ENCODE assay signal across 8 cellular contexts in the genomic region with DNA sequence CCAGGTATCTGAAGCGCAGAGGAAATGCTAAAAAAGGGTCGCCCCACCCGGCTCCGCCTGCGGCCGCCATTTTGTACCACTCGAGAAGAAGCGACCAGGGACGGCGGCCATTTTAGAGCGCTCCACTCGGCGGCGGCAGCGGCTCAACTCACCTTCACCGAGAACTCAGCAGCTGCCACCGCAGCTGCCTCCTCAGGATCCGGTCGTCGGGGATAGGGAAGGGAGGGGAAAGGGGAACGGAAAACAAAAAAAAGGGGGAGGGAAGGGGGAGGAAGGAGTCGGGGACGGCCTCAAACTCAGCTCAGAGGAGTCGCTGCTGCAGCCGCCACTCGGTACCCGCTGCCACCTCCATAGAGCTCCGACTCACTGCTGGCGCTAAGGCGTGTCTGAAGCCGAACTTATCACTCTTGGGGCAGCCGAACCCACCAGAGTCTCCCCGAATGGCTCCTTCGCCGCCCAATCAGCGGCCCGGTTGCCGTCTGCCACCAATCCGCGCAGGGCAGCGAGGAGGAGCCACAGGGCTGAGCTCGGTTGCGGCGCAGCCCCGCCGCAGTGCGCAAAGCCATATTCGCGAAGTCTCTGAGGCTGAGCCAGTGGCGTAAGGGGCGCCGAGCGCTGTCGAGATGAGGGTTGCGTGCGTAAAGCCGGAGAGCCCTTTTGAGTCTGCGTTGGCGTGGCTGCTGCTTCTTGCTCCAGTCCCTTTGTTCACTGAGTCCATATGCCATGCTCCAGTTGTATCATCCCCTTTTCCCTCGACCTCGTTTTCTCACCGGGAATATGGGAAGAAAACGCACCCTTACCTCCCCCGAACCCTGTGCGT. TPM values are rescaled to one million over a fixed set of nuclear protein-coding genes. Genes with fewer than 3 reads are reported as not detected.
DNase-seq lines count a peak whose midpoint lies in the region; ATAC-seq and TF ChIP-seq lines count a peak whose summit lies in the region.

A gene (minus strand): TSS at position 374 of the 820 bp plus-strand sequence.

- DNase-seq in CD1c-positive myeloid dendritic cell (ENCODE audit: extremely low spot score) (peak; percentile 99), NCI-H82 treated with DMSO at 0.1 percent for 48 hours (lab: John Stamatoyannopoulos, UW; ENCODE audit: unreplicated experiment) (peak; percentile 93), dorsolateral prefrontal cortex (peak; percentile 96 to 100 (median 99)), right lobe of liver (peak; percentile 99)
- DNase-seq in activated CD4-positive, alpha-beta memory T cell treated with anti-CD3 and anti-CD28 coated beads for 36 hours = peak; percentile 99
- peak; percentile 95 to 99 for DNase-seq in stimulated activated CD4-positive, alpha-beta T cell treated with anti-CD3 and anti-CD28 coated beads, Interleukin-4, amount 100 ng/mL, for 4 hours

- peaks cover 46% of the 10 kb centered on the region for H3K4me1 Mint-ChIP-seq in activated CD4-positive, alpha-beta memory T cell treated with anti-CD3 and anti-CD28 coated beads for 36 hours (ENCODE audit: low read depth)

- ATAC-seq in GM19438 (IDR thresholded peaks at IDR 0.05; ENCODE audit: low read depth, unreplicated experiment) (peak; percentile 94), HG03575 (IDR thresholded peaks at IDR 0.05; ENCODE audit: extremely low read depth, insufficient number of reproducible peaks, low FRiP score, unreplicated experiment) (peak; percentile 77), right lobe of liver (peak; percentile 94 to 98 (median 95))

- CTCF ChIA-PET in activated CD4-positive, alpha-beta memory T cell treated with anti-CD3 and anti-CD28 coated beads for 36 hours (lab: Charles Lee) = interaction anchor here (0.7 to 3.3 kb wide), 13 partner anchors 10 to 1035 kb away, joined by 3 to 28 read pairs (median 5); a partner anchor contains a TSS

- H3K36me3 ChIP-seq in right lobe of liver = peaks cover 10 to 33% (median 28%) of the 10 kb centered on the region in 4 donors

- H3K27me3 ChIP-seq in dorsolateral prefrontal cortex (no peaks in the 10 kb centered on the region), right lobe of liver (no peaks in the 10 kb centered on the region)

- peak in 28 of 56 donors; percentile 12 to 61 (median 27) for TF ChIP-seq CTCF in dorsolateral prefrontal cortex (IDR thresholded peaks at IDR 0.05 in 54 of 56, conservative IDR thresholded peaks at IDR 0.05 in 2 of 56; ENCODE audit: low read depth in 1 of 56, partially characterized antibody in 56 of 56)
- no peak for TF ChIP-seq CTCF in right lobe of liver (IDR thresholded peaks at IDR 0.05)

- H3K27ac Mint-ChIP-seq in activated CD4-positive, alpha-beta memory T cell treated with anti-CD3 and anti-CD28 coated beads for 36 hours = peak within 1 kb of the TSS; percentile 98

- intact Hi-C loops in activated CD4-positive, alpha-beta memory T cell treated with anti-CD3 and anti-CD28 coated beads for 36 hours (cut with micrococcal nuclease) = loop anchor here (1.0 to 5.0 kb wide), 7 partner anchors 50 to 1348 kb away; a partner anchor contains a TSS
- intact Hi-C loops in dorsolateral prefrontal cortex (cut with DNase I) = loop anchor here (1.0 to 10.0 kb wide), 5 partner anchors 49 to 216 kb away; a partner anchor contains a TSS
- intact Hi-C loops in right lobe of liver (cut with DNase I) = no loop called here

- no peaks in the 10 kb centered on the region for H3K9me3 ChIP-seq in right lobe of liver

- POLR2A ChIA-PET in activated CD4-positive, alpha-beta memory T cell treated with anti-CD3 and anti-CD28 coated beads for 36 hours (lab: Charles Lee) = interaction anchor here (0.7 to 5.2 kb wide), 23 partner anchors 9 to 1034 kb away, joined by 3 to 156 read pairs (median 5); a partner anchor contains a TSS

- TF ChIP-seq POLR2A in right lobe of liver (IDR thresholded peaks at IDR 0.05) = peak; percentile 99

- H3K36me3 Mint-ChIP-seq in activated CD4-positive, alpha-beta memory T cell treated with anti-CD3 and anti-CD28 coated beads for 36 hours = peaks cover 43% of the 10 kb centered on the region

- H3K9me3 Mint-ChIP-seq in activated CD4-positive, alpha-beta memory T cell treated with anti-CD3 and anti-CD28 coated beads for 36 hours = no peaks in the 10 kb centered on the region

- WGBS in right lobe of liver (ENCODE audit: insufficient coverage, low coverage, low lambda C conversion rate, missing lambda C conversion rate) = 0% methylated on average over 34 of the region's 65 CpGs

- H3K27ac ChIP-seq in dorsolateral prefrontal cortex (peak within 1 kb of the TSS; percentile 92 to 100 (median 99)), right lobe of liver (peak within 1 kb of the TSS; percentile 95 to 99 (median 97))

- peak within 1 kb of the TSS; percentile 91 for H3K4me3 Mint-ChIP-seq in activated CD4-positive, alpha-beta memory T cell treated with anti-CD3 and anti-CD28 coated beads for 36 hours

- no peaks in the 10 kb centered on the region for H3K27me3 Mint-ChIP-seq in activated CD4-positive, alpha-beta memory T cell treated with anti-CD3 and anti-CD28 coated beads for 36 hours

- H3K4me1 ChIP-seq in right lobe of liver = peaks cover 0 to 23% (median 10%) of the 10 kb centered on the region in 4 donors

- peak within 1 kb of the TSS; percentile 68 to 100 (median 94) for H3K4me3 ChIP-seq in dorsolateral prefrontal cortex
- H3K4me3 ChIP-seq in right lobe of liver = peak within 1 kb of the TSS; percentile 83 to 98 (median 85)

RNA-seq across cellular contexts. Expression of the gene that starts here (rescaled TPM):
- 100 to 1,000 TPM; 794 to 835 TPM for total RNA-seq in activated CD4-positive, alpha-beta memory T cell treated with anti-CD3 and anti-CD28 coated beads for 36 hours
- 100 to 1,000 TPM; 452 to 826 (median 596) TPM for total RNA-seq in dorsolateral prefrontal cortex
- total RNA-seq in right lobe of liver = 100 to 1,000 TPM; 229 to 373 (median 302) TPM

Comparison
In these comparisons a context has a peak if more than half of its experiments do, and no peak if none do; other contexts are left out.
1. Peak in every context shown above with its lines: DNase-seq, ATAC-seq, H3K4me3 ChIP-seq and H3K27ac ChIP-seq.
2. intact Hi-C loops: an anchor here in activated CD4-positive, alpha-beta memory T cell treated with anti-CD3 and anti-CD28 coated beads for 36 hours (1.0 to 5.0 kb wide) and dorsolateral prefrontal cortex (1.0 to 10.0 kb wide); none called in right lobe of liver.